22 cellular contexts compared by ENCODE assay signal in genomic region chr3:65568497-65568896, GRCh38.
DNase-seq lines count a peak whose midpoint lies in the region; ATAC-seq, FAIRE-seq and TF ChIP-seq lines count a peak whose summit lies in the region.
"Had no signal": no experiment of that assay in that cellular context is flagged by ENCODE, and none has a peak within 500 bp of the region (broad histone marks: within the 10 kb centered on the region; RNA-seq: fewer than 3 reads in every experiment).

No MANE protein-coding gene starts in this region.

- no peaks in the 10 kb centered on the region for H3F3A ChIP-seq in MM.1S (ENCODE audit: insufficient read depth, low read length)

- no peaks in the 10 kb centered on the region for H3K79me2 ChIP-seq in MM.1S (ENCODE audit: low read length)

- TF ChIP-seq CTCF in suprapubic skin (IDR thresholded peaks at IDR 0.05) (no peak), MM.1S (IDR thresholded peaks at IDR 0.05; ENCODE audit: low read length) (no peak), D721Med (IDR thresholded peaks at IDR 0.05; ENCODE audit: insufficient read depth, missing control alignments) (no peak)

- H3K27me3 Mint-ChIP-seq in naive thymus-derived CD4-positive, alpha-beta T cell: no peaks in the 10 kb centered on the region
- H3K27me3 Mint-ChIP-seq: B cell had no signal

- no peaks in the 10 kb centered on the region for H3K4me1 Mint-ChIP-seq in naive thymus-derived CD4-positive, alpha-beta T cell
- H3K4me1 Mint-ChIP-seq: B cell had no signal

- POLR2A ChIA-PET in naive thymus-derived CD4-positive, alpha-beta T cell (lab: Charles Lee): no interaction called here

- 52% methylated on average over 3 of the region's 3 CpGs for WGBS in suprapubic skin

- H3K27ac Mint-ChIP-seq in naive thymus-derived CD4-positive, alpha-beta T cell: no peak overlapping the region
- H3K27ac Mint-ChIP-seq: B cell had no signal

- no peak for FAIRE-seq in D721Med (lab: Jason Lieb, UNC)
- FAIRE-seq: GM12878 had no signal

- TF ChIP-seq POLR2A in suprapubic skin (IDR thresholded peaks at IDR 0.05): no peak

- no peak overlapping the region for H3K4me3 ChIP-seq in naive thymus-derived CD4-positive, alpha-beta T cell (ENCODE audit: low read length)
- H3K4me3 ChIP-seq in suprapubic skin (no peak overlapping the region), MM.1S (ENCODE audit: low read length) (no peak overlapping the region)
- H3K4me3 ChIP-seq: GM12878, HAP-1 had no signal

- H3K9me3 Mint-ChIP-seq in naive thymus-derived CD4-positive, alpha-beta T cell: peaks cover 0 to 4% (median 0%) of the 10 kb centered on the region in 11 donors

- CTCF ChIA-PET in naive thymus-derived CD4-positive, alpha-beta T cell (lab: Charles Lee): no interaction called here

- H3K9me2 ChIP-seq in MM.1S (replicated peaks; ENCODE audit: insufficient read depth, low read length): no peaks in the 10 kb centered on the region

- peak; percentile 93 for ATAC-seq in Right ventricle myocardium superior (ENCODE audit: poor library complexity)
- ATAC-seq in left lobe of liver: peak; percentile 38
- ATAC-seq in naive thymus-derived CD4-positive, alpha-beta T cell: no peak
- ATAC-seq: GM12878, SK-N-SH treated with all-trans-retinoic acid at 6 μM for 48 hours had no signal

- DNase-seq in NCI-H1092 treated with DMSO at 0.1 percent for 48 hours (lab: John Stamatoyannopoulos, UW) (peak; percentile 2), NCI-H1092 (lab: John Stamatoyannopoulos, UW) (no peak), Right ventricle myocardium superior (no peak), left lobe of liver (ENCODE audit: low spot score) (no peak), suprapubic skin (ENCODE audit: low spot score in 2 of 2) (no peak), MM.1S (no peak), D721Med (ENCODE audit: insufficient read length, low spot score) (no peak)
- DNase-seq in naive thymus-derived CD4-positive, alpha-beta T cell: no peak
- DNase-seq: NCI-H1048, NCI-H1694, NCI-H2081 treated with DMSO at 0.1 percent for 48 hours, NCI-H510A, NCI-H82, OCI-M1, SHP77 treated with DMSO at 0.1 percent for 48 hours had no signal

- H3K27me3 ChIP-seq in naive thymus-derived CD4-positive, alpha-beta T cell (ENCODE audit: control insufficient read depth in 2 of 2, insufficient read depth in 2 of 2, low read length in 2 of 2): no peaks in the 10 kb centered on the region
- H3K27me3 ChIP-seq in suprapubic skin (no peaks in the 10 kb centered on the region), MM.1S (replicated peaks; ENCODE audit: insufficient read depth, low read length) (no peaks in the 10 kb centered on the region)

- no peak for TF ChIP-seq EP300 in suprapubic skin (IDR thresholded peaks at IDR 0.05)

- intact Hi-C loops in Right ventricle myocardium superior (cut with DNase I): no loop called here
- intact Hi-C loops in naive thymus-derived CD4-positive, alpha-beta T cell (cut with micrococcal nuclease): no loop called here

- no peak overlapping the region for H2AFZ ChIP-seq in MM.1S (ENCODE audit: low read length)

- H3K9ac ChIP-seq in MM.1S (ENCODE audit: low read length): no peak overlapping the region
- H3K9ac ChIP-seq: KMS-11 had no signal

- H3K27ac ChIP-seq in naive thymus-derived CD4-positive, alpha-beta T cell (ENCODE audit: low read depth, low read length): no peak overlapping the region
- H3K27ac ChIP-seq in suprapubic skin (no peak overlapping the region), MM.1S (ENCODE audit: low read length) (no peak overlapping the region)
- H3K27ac ChIP-seq: 22Rv1, HL-60, KMS-11 had no signal

- no peaks in the 10 kb centered on the region for H4K20me1 ChIP-seq in MM.1S (ENCODE audit: insufficient read depth, low read length)

- no peak overlapping the region for H3K4me3 Mint-ChIP-seq in naive thymus-derived CD4-positive, alpha-beta T cell
- H3K4me3 Mint-ChIP-seq: B cell had no signal

- no peaks in the 10 kb centered on the region for H3K36me3 Mint-ChIP-seq in naive thymus-derived CD4-positive, alpha-beta T cell

- H3K9me3 ChIP-seq in naive thymus-derived CD4-positive, alpha-beta T cell (ENCODE audit: control insufficient read depth in 2 of 3, low read length in 3 of 3): no peaks in the 10 kb centered on the region
- no peaks in the 10 kb centered on the region for H3K9me3 ChIP-seq in suprapubic skin
- no peaks in the 10 kb centered on the region for H3K9me3 ChIP-seq in MM.1S (replicated peaks; ENCODE audit: insufficient read depth, low read length)
- H3K9me3 ChIP-seq: HAP-1 had no signal

- H3K36me3 ChIP-seq in naive thymus-derived CD4-positive, alpha-beta T cell (ENCODE audit: control insufficient read depth in 2 of 3, insufficient read depth in 3 of 3, low read length in 3 of 3): no peaks in the 10 kb centered on the region
- H3K36me3 ChIP-seq in suprapubic skin (no peaks in the 10 kb centered on the region), MM.1S (replicated peaks; ENCODE audit: insufficient read depth, low read length) (no peaks in the 10 kb centered on the region)
- H3K36me3 ChIP-seq: HAP-1 had no signal

- H3K4me1 ChIP-seq in naive thymus-derived CD4-positive, alpha-beta T cell (ENCODE audit: control insufficient read depth in 2 of 2, insufficient read depth in 2 of 2, low read length in 2 of 2): no peaks in the 10 kb centered on the region
- H3K4me1 ChIP-seq in suprapubic skin: no peaks in the 10 kb centered on the region
- no peaks in the 10 kb centered on the region for H3K4me1 ChIP-seq in MM.1S (ENCODE audit: low read length)

- H3K4me2 ChIP-seq in MM.1S (ENCODE audit: low read depth, low read length): no peak overlapping the region
- H3K4me2 ChIP-seq: KMS-11 had no signal
